In the genomic region with DNA sequence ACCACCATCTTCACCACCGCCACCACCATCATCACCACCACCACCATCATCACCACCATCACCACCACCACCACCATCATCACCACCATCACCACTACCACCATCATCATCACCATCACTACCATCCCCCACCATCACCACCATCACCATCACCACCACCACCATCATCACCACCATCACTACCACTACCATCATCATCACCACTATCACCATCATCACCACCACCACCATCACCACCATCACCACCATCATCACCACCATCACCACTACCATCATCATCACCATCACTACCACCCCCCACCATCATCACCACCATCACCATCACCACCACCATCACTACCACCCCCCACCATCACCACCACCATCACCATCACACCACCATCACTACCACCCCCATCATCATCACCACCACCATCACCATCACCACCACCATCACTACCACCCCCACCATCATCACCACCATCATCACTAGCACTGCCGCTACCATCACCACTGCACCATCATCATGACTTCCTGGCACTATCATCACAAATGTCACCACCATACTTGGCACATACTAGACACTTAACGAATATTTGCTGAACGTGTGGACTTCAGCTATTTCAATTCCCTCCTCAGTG, we compare ENCODE assay signal across 18 cellular contexts. TPM values are rescaled to one million over a fixed set of nuclear protein-coding genes. Genes with fewer than 3 reads are reported as not detected.
DNase-seq lines count a peak whose midpoint lies in the region; ATAC-seq, FAIRE-seq and TF ChIP-seq lines count a peak whose summit lies in the region.
"Had no signal": no experiment of that assay in that cellular context is flagged by ENCODE, and none has a peak within 500 bp of the region (broad histone marks: within the 10 kb centered on the region; RNA-seq: fewer than 3 reads in every experiment).

No MANE protein-coding gene starts in this region.

- no peak overlapping the region for H4K8ac ChIP-seq in trophoblast cell (ENCODE audit: low read depth, low read length)

- TF ChIP-seq CTCF in HepG2 (CRISPR knock-in tag; IDR thresholded peaks at IDR 0.05) (no peak), right lobe of liver (IDR thresholded peaks at IDR 0.05) (no peak), esophagus muscularis mucosa (IDR thresholded peaks at IDR 0.05) (no peak)

- no peak for FAIRE-seq in HepG2 (lab: Jason Lieb, UNC)
- FAIRE-seq: D721Med, GM18507 had no signal

- H3K18ac ChIP-seq in trophoblast cell (ENCODE audit: low read length), result no peak overlapping the region

- H3K36me3 ChIP-seq in HepG2 (replicated peaks in 1 of 2; ENCODE audit: control insufficient read depth in 1 of 2, insufficient read depth in 2 of 2, low read length in 2 of 2) (no peaks in the 10 kb centered on the region), right lobe of liver (no peaks in the 10 kb centered on the region), esophagus muscularis mucosa (no peaks in the 10 kb centered on the region), trophoblast cell (ENCODE audit: control insufficient read depth in 1 of 2, insufficient read depth in 2 of 2, low read length in 2 of 2) (no peaks in the 10 kb centered on the region)
- H3K36me3 ChIP-seq: HAP-1 had no signal

- 43% methylated on average over 4 of the region's 4 CpGs for WGBS in HepG2 (ENCODE audit: low lambda C conversion rate)
- WGBS in right lobe of liver (ENCODE audit: insufficient coverage, low coverage, low lambda C conversion rate, missing lambda C conversion rate), result 72% methylated on average over 4 of the region's 4 CpGs
- WGBS in esophagus muscularis mucosa, result 87% methylated on average over 4 of the region's 4 CpGs
- no CpG with 5 or more reads among the region's 4 CpGs for whole genome bisulfite sequencing in trophoblast cell (ENCODE audit: extremely low coverage, insufficient coverage, insufficient read length)

- no peak overlapping the region for H4K12ac ChIP-seq in trophoblast cell (ENCODE audit: low read depth, low read length)

- TF ChIP-seq EP300 in HepG2 (IDR thresholded peaks at IDR 0.05; ENCODE audit: low read depth in 2 of 2, low read length in 2 of 2) (no peak), HepG2 (CRISPR knock-in tag; IDR thresholded peaks at IDR 0.05; ENCODE audit: borderline replicate concordance) (no peak), esophagus muscularis mucosa (IDR thresholded peaks at IDR 0.05) (no peak)

- H3K9me3 ChIP-seq in HepG2 (ENCODE audit: low read length) (peaks cover 8% of the 10 kb centered on the region), right lobe of liver (no peaks in the 10 kb centered on the region), esophagus muscularis mucosa (no peaks in the 10 kb centered on the region), trophoblast cell (ENCODE audit: insufficient read depth, low read depth, low read length) (peaks cover 8% of the 10 kb centered on the region)
- H3K9me3 ChIP-seq: HAP-1 had no signal

- no peak for ATAC-seq in HepG2
- ATAC-seq in right lobe of liver, result no peak
- ATAC-seq in GM18517 (IDR thresholded peaks at IDR 0.05; ENCODE audit: unreplicated experiment), result no peak
- ATAC-seq: CD8-positive, alpha-beta T cell; GM23338; K562 had no signal

- no peaks in the 10 kb centered on the region for H4K20me1 ChIP-seq in HepG2 (ENCODE audit: insufficient read depth, low read length)

- H3K4me1 ChIP-seq in HepG2 (ENCODE audit: insufficient read depth, low read length), result no peaks in the 10 kb centered on the region
- H3K4me1 ChIP-seq in right lobe of liver, result no peaks in the 10 kb centered on the region
- H3K4me1 ChIP-seq in esophagus muscularis mucosa, result no peaks in the 10 kb centered on the region
- H3K4me1 ChIP-seq in trophoblast cell (ENCODE audit: control insufficient read depth in 1 of 2, insufficient read depth in 2 of 2, low read length in 2 of 2), result no peaks in the 10 kb centered on the region
- H3K4me1 ChIP-seq: HAP-1 had no signal

- no peak overlapping the region for H2BK120ac ChIP-seq in trophoblast cell (ENCODE audit: insufficient read depth, low read length, poor library complexity)

- no peak overlapping the region for H2AK5ac ChIP-seq in trophoblast cell (ENCODE audit: low read length)

- H3K9ac ChIP-seq in HepG2 (ENCODE audit: insufficient read depth, low read depth, low read length) (no peak overlapping the region), trophoblast cell (ENCODE audit: low read length) (no peak overlapping the region)

- no peaks in the 10 kb centered on the region for H3K79me1 ChIP-seq in trophoblast cell (ENCODE audit: low read length)

- H3K4me3 ChIP-seq in HepG2 (replicated peaks in 1 of 3; ENCODE audit: insufficient read depth in 1 of 3, low read depth in 2 of 3, low read length in 3 of 3) (no peak overlapping the region), right lobe of liver (no peak overlapping the region), esophagus muscularis mucosa (no peak overlapping the region), trophoblast cell (ENCODE audit: low read depth, low read length) (peak overlapping the region; percentile 51)
- H3K4me3 ChIP-seq: GM23338, HAP-1, K562 had no signal

- BruUV-seq in HepG2 (replicated peaks; lab: Mats Ljungman, UMichigan), result no TSS peak

- intact Hi-C loops in HepG2 (cut with micrococcal nuclease; ENCODE audit: unreplicated experiment), result no loop called here
- intact Hi-C loops in right lobe of liver (cut with DNase I), result no loop called here
- intact Hi-C loops in esophagus muscularis mucosa (cut with DNase I), result no loop called here

- H3K4ac ChIP-seq in trophoblast cell (ENCODE audit: low read depth, low read length), result no peak overlapping the region

- no peak overlapping the region for H3K14ac ChIP-seq in trophoblast cell (ENCODE audit: low read length)

- no peak overlapping the region for H4K91ac ChIP-seq in trophoblast cell (ENCODE audit: low read depth, low read length)

- H2BK12ac ChIP-seq in trophoblast cell (ENCODE audit: low read length), result no peak overlapping the region

- H2AFZ ChIP-seq in HepG2 (ENCODE audit: low read length) (no peak overlapping the region), trophoblast cell (ENCODE audit: insufficient read depth, low read length, poor library complexity) (no peak overlapping the region)
- H2AFZ ChIP-seq: GM23338 had no signal

- no peak overlapping the region for H3K4me2 ChIP-seq in HepG2 (ENCODE audit: low read depth, low read length)
- H3K4me2 ChIP-seq in trophoblast cell (ENCODE audit: low read length), result no peak overlapping the region
- H3K4me2 ChIP-seq: GM23338 had no signal

- H2BK5ac ChIP-seq in trophoblast cell (ENCODE audit: low read depth, low read length, poor library complexity), result no peak overlapping the region

- H3K23ac ChIP-seq in trophoblast cell (ENCODE audit: low read length), result no peak overlapping the region

- POLR2A ChIA-PET in HepG2 (lab: Yijun Ruan, JAX), result no interaction called here

- H3K79me2 ChIP-seq in HepG2 (ENCODE audit: insufficient read depth, low read length) (no peaks in the 10 kb centered on the region), trophoblast cell (ENCODE audit: control insufficient read depth, insufficient read depth, low read length, poor library complexity) (no peaks in the 10 kb centered on the region)

- in situ Hi-C loops in HepG2 (cut with HindIII; ENCODE audit: extremely low pct_ligation_motif_present, low pct_unique_long_range_greater_than_20kb), result no loop called here

- H3K27ac ChIP-seq in HepG2 (ENCODE audit: extremely low read length, insufficient read depth, low read length) (no peak overlapping the region), right lobe of liver (no peak overlapping the region), esophagus muscularis mucosa (replicated peaks in 1 of 4) (no peak overlapping the region), trophoblast cell (ENCODE audit: low read depth, low read length) (no peak overlapping the region)
- H3K27ac ChIP-seq: 22Rv1 had no signal

- CTCF ChIA-PET in HepG2 (lab: Yijun Ruan, JAX; ENCODE audit: low intra/inter-chr PET ratio, low total read pairs), result no interaction called here

- no peak for TF ChIP-seq RAD21 in HepG2 (CRISPR knock-in tag; IDR thresholded peaks at IDR 0.05)

- H3K27me3 ChIP-seq in HepG2 (ENCODE audit: control insufficient read depth in 1 of 2, insufficient read depth in 2 of 2, low read length in 2 of 2), result no peaks in the 10 kb centered on the region
- no peaks in the 10 kb centered on the region for H3K27me3 ChIP-seq in right lobe of liver
- no peaks in the 10 kb centered on the region for H3K27me3 ChIP-seq in esophagus muscularis mucosa
- H3K27me3 ChIP-seq in trophoblast cell (ENCODE audit: insufficient read depth, low read length), result no peaks in the 10 kb centered on the region

- DNase-seq in HepG2 (ENCODE audit: low spot score) (no peak), right lobe of liver (no peak), esophagus muscularis mucosa (ENCODE audit: extremely low spot score) (peak; percentile 79), trophoblast cell (no peak), retina (no peak), hypothalamus (lab: John Stamatoyannopoulos, UW) (no peak)
- DNase-seq: CD8-positive, alpha-beta T cell; COR-L47; DND-41; GF-D8; HFFc6 had no signal

- TF ChIP-seq POLR2A in HepG2 (IDR thresholded peaks at IDR 0.05; ENCODE audit: insufficient read depth in 1 of 2, low read depth in 2 of 2, low read length in 2 of 2), result no peak
- TF ChIP-seq POLR2A in right lobe of liver (IDR thresholded peaks at IDR 0.05), result no peak
- TF ChIP-seq POLR2A in esophagus muscularis mucosa (IDR thresholded peaks at IDR 0.05; ENCODE audit: low read depth), result no peak

RNA-seq across cellular contexts. Expression of a gene that starts 25.3 kb away (rescaled TPM):
- total RNA-seq in HepG2 (2016; rRNA removed; fragmentation: Illumina TruSeq; extraction: Trizol) (0.07 TPM in 1 of 2 replicates, not detected in the other), right lobe of liver (1 to 10 TPM; 2.3 to 4.6 (median 3.8) TPM), esophagus muscularis mucosa (10 to 100 TPM in 2 of 4 donors, 1 to 10 TPM in 2; 5.4 to 13.8 (median 11.2) TPM)
- not detected in 2 replicates for total RNA-seq in HepG2 (2016; cell fraction: cytosol; rRNA removed; fragmentation: Illumina TruSeq; extraction: Trizol; ENCODE audit: low read depth)
- 0.09 TPM in 1 of 2 replicates, not detected in the other for total RNA-seq in HepG2 (2016; cell fraction: insoluble cytoplasmic fraction; rRNA removed; fragmentation: Illumina TruSeq; extraction: Trizol)
- 0.03 TPM in 2 replicates for total RNA-seq in HepG2 (2016; cell fraction: membrane; rRNA removed; fragmentation: Illumina TruSeq; extraction: Trizol)
- total RNA-seq in HepG2 (2016; cell fraction: nucleus; rRNA removed; fragmentation: Illumina TruSeq; extraction: Trizol), result 0.09 and 0.16 TPM in 2 replicates
- 0.03 and 0.05 TPM in 2 replicates for polyA plus RNA-seq in HepG2 (2011; rRNA removed)
- polyA plus RNA-seq in HepG2 (2011; cell fraction: cytosol; rRNA removed), result 0.01 TPM in 2 replicates
- polyA plus RNA-seq in HepG2 (2011; cell fraction: nucleus; rRNA removed), result 0.05 and 0.09 TPM in 2 replicates
- not detected in 2 replicates for polyA plus RNA-seq in HepG2 (2012)
- polyA plus RNA-seq in HepG2 (2016; cell fraction: cytosol; fragmentation: Illumina TruSeq; extraction: Trizol; ENCODE audit: low read depth), result not detected in 2 replicates
- not detected in 2 replicates for polyA plus RNA-seq in HepG2 (2016; cell fraction: insoluble cytoplasmic fraction; fragmentation: Illumina TruSeq; extraction: Trizol; ENCODE audit: low read depth)
- not detected in 2 replicates for polyA plus RNA-seq in HepG2 (2016; cell fraction: membrane; fragmentation: Illumina TruSeq; extraction: Trizol; ENCODE audit: low read depth)
- polyA plus RNA-seq in HepG2 (2016; cell fraction: nucleus; fragmentation: Illumina TruSeq; extraction: Trizol; ENCODE audit: insufficient read depth, low read depth), result 0.21 TPM in 1 of 2 replicates, not detected in the other
- 3.8 TPM in 1 of 2 replicates, not detected in the other for polyA minus RNA-seq in HepG2 (2011; rRNA and poly(A)+ RNA removed; ENCODE audit: low replicate concordance)
- 0.10 TPM in 1 of 2 replicates, not detected in the other for polyA minus RNA-seq in HepG2 (2011; cell fraction: cytosol; rRNA and poly(A)+ RNA removed)
- not detected in 2 replicates for polyA minus RNA-seq in HepG2 (2011; cell fraction: nucleus; rRNA and poly(A)+ RNA removed)
- polyA plus RNA-seq in trophoblast cell (2013), result 6.6 TPM in 2 replicates
